1 cellular context compared by ENCODE assay signal in the genomic region with DNA sequence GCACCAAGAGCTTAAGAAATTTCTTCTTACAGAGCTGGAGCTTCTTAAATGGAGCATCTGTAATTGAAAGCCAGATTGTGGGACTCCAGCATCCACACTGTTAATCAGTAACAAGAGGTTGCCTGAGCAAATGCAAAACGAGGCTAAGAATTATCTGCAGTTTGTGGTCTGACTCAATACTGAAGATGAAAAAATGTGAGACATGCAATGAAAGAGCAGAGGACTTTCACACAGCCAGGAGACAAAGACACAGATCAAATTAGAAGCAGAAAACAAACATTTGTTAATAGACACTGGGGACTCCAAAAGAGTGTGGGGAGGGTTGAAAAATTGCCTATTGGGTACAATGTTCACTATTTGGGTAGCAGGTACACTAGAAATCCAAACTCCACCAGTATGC.
A peak's percentile ranks its signal among the peaks of the same experiment; 100 is the strongest.
TF ChIP-seq lines count a peak whose summit lies in the region.

No MANE protein-coding gene starts in this region.

TF ChIP-seq in GM12878, 131 proteins besides CTCF, POLR2A, EP300 and RAD21 (continued from another document and continues in another):
- TF ChIP-seq, protein P1, sequence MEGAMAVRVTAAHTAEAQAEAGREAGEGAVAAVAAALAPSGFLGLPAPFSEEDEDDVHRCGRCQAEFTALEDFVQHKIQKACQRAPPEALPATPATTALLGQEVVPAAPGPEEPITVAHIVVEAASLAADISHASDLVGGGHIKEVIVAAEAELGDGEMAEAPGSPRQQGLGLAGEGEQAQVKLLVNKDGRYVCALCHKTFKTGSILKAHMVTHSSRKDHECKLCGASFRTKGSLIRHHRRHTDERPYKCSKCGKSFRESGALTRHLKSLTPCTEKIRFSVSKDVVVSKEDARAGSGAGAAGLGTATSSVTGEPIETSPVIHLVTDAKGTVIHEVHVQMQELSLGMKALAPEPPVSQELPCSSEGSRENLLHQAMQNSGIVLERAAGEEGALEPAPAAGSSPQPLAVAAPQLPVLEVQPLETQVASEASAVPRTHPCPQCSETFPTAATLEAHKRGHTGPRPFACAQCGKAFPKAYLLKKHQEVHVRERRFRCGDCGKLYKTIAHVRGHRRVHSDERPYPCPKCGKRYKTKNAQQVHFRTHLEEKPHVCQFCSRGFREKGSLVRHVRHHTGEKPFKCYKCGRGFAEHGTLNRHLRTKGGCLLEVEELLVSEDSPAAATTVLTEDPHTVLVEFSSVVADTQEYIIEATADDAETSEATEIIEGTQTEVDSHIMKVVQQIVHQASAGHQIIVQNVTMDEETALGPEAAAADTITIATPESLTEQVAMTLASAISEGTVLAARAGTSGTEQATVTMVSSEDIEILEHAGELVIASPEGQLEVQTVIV (IDR thresholded peaks at IDR 0.05; ENCODE audit: borderline replicate concordance, partially characterized antibody) = no peak
- TF ChIP-seq TCF3 (IDR thresholded peaks at IDR 0.05; ENCODE audit: borderline replicate concordance, insufficient read depth, low read depth, low read length) (no peak), ATF7 (IDR thresholded peaks at IDR 0.05; ENCODE audit: low read depth) (peak; percentile 45; the same call in 1 of the 2 replicates), WRNIP1 (IDR thresholded peaks at IDR 0.05; ENCODE audit: borderline replicate concordance, low read depth, low read length) (no peak), NFXL1 (IDR thresholded peaks at IDR 0.05; ENCODE audit: borderline replicate concordance) (no peak), TCF7 (IDR thresholded peaks at IDR 0.05; ENCODE audit: borderline replicate concordance) (no peak), NFIC (IDR thresholded peaks at IDR 0.05; ENCODE audit: low read depth, low read length) (no peak), CBFB (IDR thresholded peaks at IDR 0.05; ENCODE audit: low read depth) (no peak), SUPT20H (IDR thresholded peaks at IDR 0.05; ENCODE audit: borderline replicate concordance, control insufficient read depth, low read depth, low read length) (no peak), MYC (IDR thresholded peaks at IDR 0.05; ENCODE audit: insufficient read depth, insufficient read length, insufficient replicate concordance, low read length, severe bottlenecking) (no peak), KDM1A (IDR thresholded peaks at IDR 0.05; ENCODE audit: borderline replicate concordance) (no peak), SREBF1 (IDR thresholded peaks at IDR 0.05; ENCODE audit: low read length) (no peak; the same call in 1 of the 2 replicates), SMARCA5 (IDR thresholded peaks at IDR 0.05) (0 out of 2 replicates have a peak, but pooled peaks have one; percentile 8), STAT1 (conservative IDR thresholded peaks at IDR 0.05) (no peak), RB1 (IDR thresholded peaks at IDR 0.05; ENCODE audit: borderline replicate concordance) (no peak), TARDBP (IDR thresholded peaks at IDR 0.05; ENCODE audit: borderline replicate concordance) (no peak), CEBPB (IDR thresholded peaks at IDR 0.05; ENCODE audit: borderline replicate concordance in 1 of 2, low read depth in 2 of 2, low read length in 2 of 2) (no peak), BACH1 (IDR thresholded peaks at IDR 0.05; ENCODE audit: borderline replicate concordance) (no peak; the same call in 1 of the 2 replicates), JUNB (IDR thresholded peaks at IDR 0.05) (no peak), CBX5 (IDR thresholded peaks at IDR 0.05; ENCODE audit: low read depth) (no peak), MEF2A (IDR thresholded peaks at IDR 0.05; ENCODE audit: insufficient read depth, low read depth, low read length) (no peak), ZNF274 (IDR thresholded peaks at IDR 0.05; ENCODE audit: insufficient read depth, insufficient read length) (no peak), MYB (IDR thresholded peaks at IDR 0.05; ENCODE audit: borderline replicate concordance, low read depth, low read length) (no peak), BCL11A (IDR thresholded peaks at IDR 0.05; ENCODE audit: low read depth, low read length) (peak; percentile 67), SMC3 (IDR thresholded peaks at IDR 0.05; ENCODE audit: borderline replicate concordance, low read length) (no peak; the same call in 1 of the 2 replicates), MXI1 (IDR thresholded peaks at IDR 0.05; ENCODE audit: low read depth, low read length) (peak; percentile 45), RBBP5 (conservative IDR thresholded peaks at IDR 0.05) (no peak), HDGF (IDR thresholded peaks at IDR 0.05) (no peak), NR2F1 (conservative IDR thresholded peaks at IDR 0.05) (peak; percentile 60), CREM (IDR thresholded peaks at IDR 0.05; ENCODE audit: low read depth) (no peak), SMAD5 (IDR thresholded peaks at IDR 0.05; ENCODE audit: low read depth) (no peak), IKZF2 (IDR thresholded peaks at IDR 0.05) (peak; percentile 56 to 79; a peak in 2 of 4 replicates), STAT3 (IDR thresholded peaks at IDR 0.05; ENCODE audit: low read depth, low read length) (peak; percentile 80; the same call in 1 of the 2 replicates), RFX5 (IDR thresholded peaks at IDR 0.05; ENCODE audit: low read depth, low read length) (no peak), POLR2AphosphoS5 (IDR thresholded peaks at IDR 0.05; ENCODE audit: low read length) (no peak), NFYA (IDR thresholded peaks at IDR 0.05; ENCODE audit: borderline replicate concordance, low read depth, low read length) (no peak), PML (IDR thresholded peaks at IDR 0.05; ENCODE audit: low read length) (no peak), YBX1 (IDR thresholded peaks at IDR 0.05) (no peak), CBX3 (IDR thresholded peaks at IDR 0.05; ENCODE audit: borderline replicate concordance, low read depth) (no peak), MTA2 (IDR thresholded peaks at IDR 0.05; ENCODE audit: low read depth) (peak; percentile 85), TAF1 (IDR thresholded peaks at IDR 0.05; ENCODE audit: borderline replicate concordance, low read depth, low read length) (no peak), SIX5 (IDR thresholded peaks at IDR 0.05; ENCODE audit: low read depth, low read length, severe bottlenecking) (no peak), DPF2 (IDR thresholded peaks at IDR 0.05) (peak; percentile 56), SREBF2 (IDR thresholded peaks at IDR 0.05; ENCODE audit: low read length) (no peak)
- TF ChIP-seq, protein P2, sequence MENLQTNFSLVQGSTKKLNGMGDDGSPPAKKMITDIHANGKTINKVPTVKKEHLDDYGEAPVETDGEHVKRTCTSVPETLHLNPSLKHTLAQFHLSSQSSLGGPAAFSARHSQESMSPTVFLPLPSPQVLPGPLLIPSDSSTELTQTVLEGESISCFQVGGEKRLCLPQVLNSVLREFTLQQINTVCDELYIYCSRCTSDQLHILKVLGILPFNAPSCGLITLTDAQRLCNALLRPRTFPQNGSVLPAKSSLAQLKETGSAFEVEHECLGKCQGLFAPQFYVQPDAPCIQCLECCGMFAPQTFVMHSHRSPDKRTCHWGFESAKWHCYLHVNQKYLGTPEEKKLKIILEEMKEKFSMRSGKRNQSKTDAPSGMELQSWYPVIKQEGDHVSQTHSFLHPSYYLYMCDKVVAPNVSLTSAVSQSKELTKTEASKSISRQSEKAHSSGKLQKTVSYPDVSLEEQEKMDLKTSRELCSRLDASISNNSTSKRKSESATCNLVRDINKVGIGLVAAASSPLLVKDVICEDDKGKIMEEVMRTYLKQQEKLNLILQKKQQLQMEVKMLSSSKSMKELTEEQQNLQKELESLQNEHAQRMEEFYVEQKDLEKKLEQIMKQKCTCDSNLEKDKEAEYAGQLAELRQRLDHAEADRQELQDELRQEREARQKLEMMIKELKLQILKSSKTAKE (IDR thresholded peaks at IDR 0.05; ENCODE audit: low read depth, poor library complexity, severe bottlenecking) = peak; percentile 74
- TF ChIP-seq, protein P3, sequence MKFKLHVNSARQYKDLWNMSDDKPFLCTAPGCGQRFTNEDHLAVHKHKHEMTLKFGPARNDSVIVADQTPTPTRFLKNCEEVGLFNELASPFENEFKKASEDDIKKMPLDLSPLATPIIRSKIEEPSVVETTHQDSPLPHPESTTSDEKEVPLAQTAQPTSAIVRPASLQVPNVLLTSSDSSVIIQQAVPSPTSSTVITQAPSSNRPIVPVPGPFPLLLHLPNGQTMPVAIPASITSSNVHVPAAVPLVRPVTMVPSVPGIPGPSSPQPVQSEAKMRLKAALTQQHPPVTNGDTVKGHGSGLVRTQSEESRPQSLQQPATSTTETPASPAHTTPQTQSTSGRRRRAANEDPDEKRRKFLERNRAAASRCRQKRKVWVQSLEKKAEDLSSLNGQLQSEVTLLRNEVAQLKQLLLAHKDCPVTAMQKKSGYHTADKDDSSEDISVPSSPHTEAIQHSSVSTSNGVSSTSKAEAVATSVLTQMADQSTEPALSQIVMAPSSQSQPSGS (IDR thresholded peaks at IDR 0.05; ENCODE audit: low read length) = peak; percentile 36; the same call in 1 of the 2 replicates
- TF ChIP-seq, protein P4, sequence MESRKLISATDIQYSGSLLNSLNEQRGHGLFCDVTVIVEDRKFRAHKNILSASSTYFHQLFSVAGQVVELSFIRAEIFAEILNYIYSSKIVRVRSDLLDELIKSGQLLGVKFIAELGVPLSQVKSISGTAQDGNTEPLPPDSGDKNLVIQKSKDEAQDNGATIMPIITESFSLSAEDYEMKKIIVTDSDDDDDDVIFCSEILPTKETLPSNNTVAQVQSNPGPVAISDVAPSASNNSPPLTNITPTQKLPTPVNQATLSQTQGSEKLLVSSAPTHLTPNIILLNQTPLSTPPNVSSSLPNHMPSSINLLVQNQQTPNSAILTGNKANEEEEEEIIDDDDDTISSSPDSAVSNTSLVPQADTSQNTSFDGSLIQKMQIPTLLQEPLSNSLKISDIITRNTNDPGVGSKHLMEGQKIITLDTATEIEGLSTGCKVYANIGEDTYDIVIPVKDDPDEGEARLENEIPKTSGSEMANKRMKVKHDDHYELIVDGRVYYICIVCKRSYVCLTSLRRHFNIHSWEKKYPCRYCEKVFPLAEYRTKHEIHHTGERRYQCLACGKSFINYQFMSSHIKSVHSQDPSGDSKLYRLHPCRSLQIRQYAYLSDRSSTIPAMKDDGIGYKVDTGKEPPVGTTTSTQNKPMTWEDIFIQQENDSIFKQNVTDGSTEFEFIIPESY (IDR thresholded peaks at IDR 0.05) = no peak
- TF ChIP-seq, protein P5, sequence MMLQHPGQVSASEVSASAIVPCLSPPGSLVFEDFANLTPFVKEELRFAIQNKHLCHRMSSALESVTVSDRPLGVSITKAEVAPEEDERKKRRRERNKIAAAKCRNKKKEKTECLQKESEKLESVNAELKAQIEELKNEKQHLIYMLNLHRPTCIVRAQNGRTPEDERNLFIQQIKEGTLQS (IDR thresholded peaks at IDR 0.05; ENCODE audit: borderline replicate concordance, extremely low read depth, low read depth, low read length) = no peak
- TF ChIP-seq, protein P6, sequence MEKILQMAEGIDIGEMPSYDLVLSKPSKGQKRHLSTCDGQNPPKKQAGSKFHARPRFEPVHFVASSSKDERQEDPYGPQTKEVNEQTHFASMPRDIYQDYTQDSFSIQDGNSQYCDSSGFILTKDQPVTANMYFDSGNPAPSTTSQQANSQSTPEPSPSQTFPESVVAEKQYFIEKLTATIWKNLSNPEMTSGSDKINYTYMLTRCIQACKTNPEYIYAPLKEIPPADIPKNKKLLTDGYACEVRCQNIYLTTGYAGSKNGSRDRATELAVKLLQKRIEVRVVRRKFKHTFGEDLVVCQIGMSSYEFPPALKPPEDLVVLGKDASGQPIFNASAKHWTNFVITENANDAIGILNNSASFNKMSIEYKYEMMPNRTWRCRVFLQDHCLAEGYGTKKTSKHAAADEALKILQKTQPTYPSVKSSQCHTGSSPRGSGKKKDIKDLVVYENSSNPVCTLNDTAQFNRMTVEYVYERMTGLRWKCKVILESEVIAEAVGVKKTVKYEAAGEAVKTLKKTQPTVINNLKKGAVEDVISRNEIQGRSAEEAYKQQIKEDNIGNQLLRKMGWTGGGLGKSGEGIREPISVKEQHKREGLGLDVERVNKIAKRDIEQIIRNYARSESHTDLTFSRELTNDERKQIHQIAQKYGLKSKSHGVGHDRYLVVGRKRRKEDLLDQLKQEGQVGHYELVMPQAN (conservative IDR thresholded peaks at IDR 0.05) = no peak
- TF ChIP-seq, protein P7, sequence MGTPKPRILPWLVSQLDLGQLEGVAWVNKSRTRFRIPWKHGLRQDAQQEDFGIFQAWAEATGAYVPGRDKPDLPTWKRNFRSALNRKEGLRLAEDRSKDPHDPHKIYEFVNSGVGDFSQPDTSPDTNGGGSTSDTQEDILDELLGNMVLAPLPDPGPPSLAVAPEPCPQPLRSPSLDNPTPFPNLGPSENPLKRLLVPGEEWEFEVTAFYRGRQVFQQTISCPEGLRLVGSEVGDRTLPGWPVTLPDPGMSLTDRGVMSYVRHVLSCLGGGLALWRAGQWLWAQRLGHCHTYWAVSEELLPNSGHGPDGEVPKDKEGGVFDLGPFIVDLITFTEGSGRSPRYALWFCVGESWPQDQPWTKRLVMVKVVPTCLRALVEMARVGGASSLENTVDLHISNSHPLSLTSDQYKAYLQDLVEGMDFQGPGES (IDR thresholded peaks at IDR 0.05) = no peak
- TF ChIP-seq, protein P8, sequence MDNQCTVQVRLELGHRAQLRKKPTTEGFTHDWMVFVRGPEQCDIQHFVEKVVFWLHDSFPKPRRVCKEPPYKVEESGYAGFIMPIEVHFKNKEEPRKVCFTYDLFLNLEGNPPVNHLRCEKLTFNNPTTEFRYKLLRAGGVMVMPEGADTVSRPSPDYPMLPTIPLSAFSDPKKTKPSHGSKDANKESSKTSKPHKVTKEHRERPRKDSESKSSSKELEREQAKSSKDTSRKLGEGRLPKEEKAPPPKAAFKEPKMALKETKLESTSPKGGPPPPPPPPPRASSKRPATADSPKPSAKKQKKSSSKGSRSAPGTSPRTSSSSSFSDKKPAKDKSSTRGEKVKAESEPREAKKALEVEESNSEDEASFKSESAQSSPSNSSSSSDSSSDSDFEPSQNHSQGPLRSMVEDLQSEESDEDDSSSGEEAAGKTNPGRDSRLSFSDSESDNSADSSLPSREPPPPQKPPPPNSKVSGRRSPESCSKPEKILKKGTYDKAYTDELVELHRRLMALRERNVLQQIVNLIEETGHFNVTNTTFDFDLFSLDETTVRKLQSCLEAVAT (IDR thresholded peaks at IDR 0.05) = peak; percentile 54
